1 cellular context compared by ENCODE assay signal in the genomic region with DNA sequence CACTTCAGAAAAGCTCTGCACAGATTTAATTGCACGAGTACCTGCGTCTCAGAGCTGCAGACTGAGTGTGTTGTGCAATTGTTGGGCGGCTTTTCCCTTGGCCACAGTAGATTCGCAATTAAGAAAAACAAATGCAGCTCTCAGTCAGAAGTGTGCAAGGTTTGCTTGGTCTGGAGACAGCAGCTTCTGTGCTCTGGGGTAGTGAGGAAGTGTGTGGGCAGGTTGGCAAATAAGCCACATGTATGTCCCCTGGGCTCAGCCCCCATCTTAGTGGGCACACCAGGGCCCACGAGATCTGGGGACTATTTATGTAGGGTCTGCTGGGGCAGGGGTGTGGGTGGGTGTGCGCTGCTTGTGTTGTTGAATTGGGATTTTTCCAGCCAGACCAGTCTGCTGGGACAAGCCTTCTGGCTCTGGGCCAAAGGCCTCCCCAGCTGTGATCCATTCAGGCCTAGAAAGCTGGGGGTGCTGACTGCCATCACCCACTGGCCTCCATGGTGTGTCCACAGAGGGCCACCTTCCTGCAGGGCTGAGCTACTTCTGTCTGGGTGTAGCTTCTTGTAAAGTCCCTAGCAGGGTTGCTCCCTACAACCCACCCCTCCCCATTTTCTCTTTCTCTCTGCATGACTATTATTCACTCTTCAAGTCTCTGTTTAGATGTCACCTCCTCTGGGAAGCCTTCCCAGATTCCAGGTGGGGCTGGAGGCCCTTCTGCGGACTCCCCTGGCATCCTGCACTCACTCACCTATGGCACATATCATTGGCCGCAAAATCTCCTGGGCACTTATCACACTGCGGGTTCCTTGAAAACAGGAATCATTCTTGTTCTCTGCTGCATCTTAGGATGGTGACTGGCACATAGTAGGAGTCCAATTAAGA.
TF ChIP-seq lines count a peak whose summit lies in the region.

No MANE protein-coding gene starts in this region.

TF ChIP-seq in IMR-90, 13 proteins besides CTCF, POLR2A, EP300 and RAD21:
- TF ChIP-seq MAFK (IDR thresholded peaks at IDR 0.05; ENCODE audit: low read depth, low read length): no peak
- no peak for TF ChIP-seq BHLHE40 (IDR thresholded peaks at IDR 0.05; ENCODE audit: low read depth, low read length)
- TF ChIP-seq CEBPB (IDR thresholded peaks at IDR 0.05; ENCODE audit: low read depth, low read length): peak; percentile 71
TF ChIP-seq in IMR-90: peak in this region for 1.
